In the genomic region with DNA sequence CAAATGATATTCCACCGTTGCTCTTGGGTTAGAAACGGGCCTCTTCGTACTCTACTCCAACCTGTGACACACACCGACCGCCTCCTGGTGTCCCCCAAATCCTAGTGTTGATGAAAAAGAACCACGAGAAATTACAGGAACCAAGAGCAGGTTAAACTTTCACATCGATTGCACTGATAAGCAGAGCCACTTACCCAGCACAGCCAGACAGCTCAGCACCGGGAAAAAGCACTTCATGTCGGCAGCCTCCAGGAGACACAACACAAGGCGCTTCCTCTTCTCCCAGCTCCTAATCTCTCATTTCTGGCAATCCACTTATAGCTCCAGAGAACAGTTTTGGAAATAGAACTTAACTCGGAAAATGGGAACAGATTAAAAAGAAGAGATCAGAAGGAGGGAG, we compare ENCODE assay signal across 9 cellular contexts. TPM values are rescaled to one million over a fixed set of nuclear protein-coding genes. Genes with fewer than 3 reads are reported as not detected.
DNase-seq lines count a peak whose midpoint lies in the region; ATAC-seq, FAIRE-seq and TF ChIP-seq lines count a peak whose summit lies in the region.
"Had no signal": no experiment of that assay in that cellular context is flagged by ENCODE, and none has a peak within 500 bp of the region (broad histone marks: within the 10 kb centered on the region; RNA-seq: fewer than 3 reads in every experiment).

No MANE protein-coding gene starts in this region.

- DNase-seq in GM20000 (ENCODE audit: low spot score) (peak; percentile 33), NCI-H82 (lab: John Stamatoyannopoulos, UW) (peak; percentile 67), urothelium cell line (ENCODE audit: low spot score) (no peak), COR-L47 (lab: John Stamatoyannopoulos, UW) (no peak), DMS53 (lab: John Stamatoyannopoulos, UW) (no peak)
- DNase-seq: NCI-H526 treated with DMSO at 0.1 percent for 48 hours had no signal

- H3K9ac ChIP-seq in parathyroid adenoma = no peak overlapping the region

- no peak for FAIRE-seq in urothelium cell line (lab: Jason Lieb, UNC)

- H3K4me1 ChIP-seq in esophagus (ENCODE audit: control insufficient read depth in 2 of 2, insufficient read depth in 2 of 2, low read length in 1 of 2) (peaks cover 0 to 17% of the 10 kb centered on the region in 2 donors), parathyroid adenoma (peaks cover 3% of the 10 kb centered on the region)

- no peaks in the 10 kb centered on the region for H3K79me2 ChIP-seq in parathyroid adenoma

- H3K9me3 ChIP-seq in esophagus (ENCODE audit: control insufficient read depth in 2 of 2, insufficient read depth in 1 of 2, low read depth in 1 of 2, low read length in 1 of 2) (no peaks in the 10 kb centered on the region), parathyroid adenoma (ENCODE audit: control insufficient read depth, low read length) (no peaks in the 10 kb centered on the region)

- TF ChIP-seq CTCF in GM20000 (IDR thresholded peaks at IDR 0.05; ENCODE audit: extremely low read depth, missing control alignments) = no peak
- TF ChIP-seq CTCF in parathyroid adenoma (IDR thresholded peaks at IDR 0.05) = no peak

- H3K27ac ChIP-seq in esophagus (ENCODE audit: low read depth in 2 of 2, low read length in 1 of 2) (no peak overlapping the region), parathyroid adenoma (no peak overlapping the region)

- ATAC-seq in GM18502 (IDR thresholded peaks at IDR 0.05; ENCODE audit: poor library complexity, unreplicated experiment) = no peak

- H3K4me3 ChIP-seq in esophagus (ENCODE audit: low read depth in 1 of 2, low read length in 2 of 2) (peak overlapping the region; percentile 63 to 77), parathyroid adenoma (ENCODE audit: low read depth, low read length) (peak overlapping the region; percentile 60)

- H3K27me3 ChIP-seq in esophagus (ENCODE audit: control insufficient read depth in 1 of 2, insufficient read depth in 2 of 2, low read length in 2 of 2) (no peaks in the 10 kb centered on the region), parathyroid adenoma (ENCODE audit: control insufficient read depth, insufficient read depth, low read length) (no peaks in the 10 kb centered on the region)

- H3K36me3 ChIP-seq in esophagus (ENCODE audit: control insufficient read depth in 2 of 2, insufficient read depth in 2 of 2, low read length in 1 of 2) (no peaks in the 10 kb centered on the region), parathyroid adenoma (ENCODE audit: control insufficient read depth, insufficient read depth, low read length) (no peaks in the 10 kb centered on the region)

- peak overlapping the region; percentile 83 for H2AFZ ChIP-seq in parathyroid adenoma

- H3K4me2 ChIP-seq in parathyroid adenoma (ENCODE audit: low read length) = peak overlapping the region; percentile 82

- WGBS in esophagus, 2 donors = 33 to 41% methylated on average over 11 of the region's 11 CpGs

RNA-seq across cellular contexts. Expression of a gene that starts 1.4 kb away (rescaled TPM):
- polyA plus RNA-seq in esophagus = 10 to 100 TPM; 11.0 to 15.5 TPM

Comparison
In these comparisons a context has a peak if more than half of its experiments do, and no peak if none do; other contexts are left out.
1. DNase-seq: peak in GM20000 (single experiment) and NCI-H82 (single experiment); none in urothelium cell line (single experiment), COR-L47 (single experiment) and DMS53 (single experiment).